ENCODE assay signal across 17 cellular contexts in genomic region chr1:85125891-85126290, GRCh38.
"Had no signal": no experiment of that assay in that cellular context is flagged by ENCODE, and none has a peak within 500 bp of the region (broad histone marks: within the 10 kb centered on the region; RNA-seq: fewer than 3 reads in every experiment).

No MANE protein-coding gene starts in this region.

- DNase-seq: activated CD4-positive, alpha-beta memory T cell treated with anti-CD3 and anti-CD28 coated beads, Interleukin-2, amount 10 ng/mL, durations not matched to agents 7 days and 5 days; activated CD4-positive, alpha-beta T cell treated with anti-CD3 and anti-CD28 coated beads for 1 hour; activated CD8-positive, alpha-beta memory T cell treated with anti-CD3 and anti-CD28 coated beads, Interleukin-2, amount 50 U/mL, for 4 hours; activated naive CD4-positive, alpha-beta T cell; effector CD8-positive, alpha-beta T cell; hippocampal formation; naive thymus-derived CD8-positive, alpha-beta T cell; right cardiac atrium; spleen; stimulated activated CD4-positive, alpha-beta T cell treated with anti-CD3 and anti-CD28 coated beads, Interleukin-1b, Interleukin-23, amount 100 ng/mL, for 48 hours; tibial artery; uterus had no signal

- H3K36me3 Mint-ChIP-seq: naive thymus-derived CD8-positive, alpha-beta T cell; stimulated activated memory B cell treated with anti-CD40 and anti-IgM and Interleukin-4, amounts not matched to agents 10 μg/mL and 1 μg/mL and 100 μg/mL, for 72 hours had no signal

- H3K4me3 Mint-ChIP-seq: activated CD4-positive, alpha-beta memory T cell treated with anti-CD3 and anti-CD28 coated beads, Interleukin-2, amount 10 ng/mL, durations not matched to agents 7 days and 5 days; naive thymus-derived CD8-positive, alpha-beta T cell; stimulated activated memory B cell treated with anti-CD40 and anti-IgM and Interleukin-4, amounts not matched to agents 10 μg/mL and 1 μg/mL and 100 μg/mL, for 72 hours; T-helper 2 cell treated with Interferon-gamma antibody and Interleukin-4, amounts not matched to agents 5 μg/mL and 100 μg/mL, for 36 hours had no signal

- H3K4me1 Mint-ChIP-seq: activated CD4-positive, alpha-beta memory T cell treated with anti-CD3 and anti-CD28 coated beads, Interleukin-2, amount 10 ng/mL, durations not matched to agents 7 days and 5 days; naive thymus-derived CD8-positive, alpha-beta T cell; stimulated activated memory B cell treated with anti-CD40 and anti-IgM and Interleukin-4, amounts not matched to agents 10 μg/mL and 1 μg/mL and 100 μg/mL, for 72 hours had no signal

- H3K4me3 ChIP-seq: cardiac muscle cell, lung, spleen, tibial artery, uterus had no signal

- H3K27me3 Mint-ChIP-seq: progenitor cell of endocrine pancreas; stimulated activated memory B cell treated with anti-CD40 and anti-IgM and Interleukin-4, amounts not matched to agents 10 μg/mL and 1 μg/mL and 100 μg/mL, for 72 hours had no signal

- ATAC-seq: naive thymus-derived CD8-positive, alpha-beta T cell; stimulated activated memory B cell treated with anti-CD40 and anti-IgM and Interleukin-4, amounts not matched to agents 10 μg/mL and 1 μg/mL and 100 μg/mL, for 72 hours had no signal

- H3K9me3 Mint-ChIP-seq: activated CD4-positive, alpha-beta memory T cell treated with anti-CD3 and anti-CD28 coated beads, Interleukin-2, amount 10 ng/mL, durations not matched to agents 7 days and 5 days; naive thymus-derived CD8-positive, alpha-beta T cell; stimulated activated memory B cell treated with anti-CD40 and anti-IgM and Interleukin-4, amounts not matched to agents 10 μg/mL and 1 μg/mL and 100 μg/mL, for 72 hours; T-helper 2 cell treated with Interferon-gamma antibody and Interleukin-4, amounts not matched to agents 5 μg/mL and 100 μg/mL, for 36 hours had no signal
